ENCODE assay signal across 8 cellular contexts in the genomic region with DNA sequence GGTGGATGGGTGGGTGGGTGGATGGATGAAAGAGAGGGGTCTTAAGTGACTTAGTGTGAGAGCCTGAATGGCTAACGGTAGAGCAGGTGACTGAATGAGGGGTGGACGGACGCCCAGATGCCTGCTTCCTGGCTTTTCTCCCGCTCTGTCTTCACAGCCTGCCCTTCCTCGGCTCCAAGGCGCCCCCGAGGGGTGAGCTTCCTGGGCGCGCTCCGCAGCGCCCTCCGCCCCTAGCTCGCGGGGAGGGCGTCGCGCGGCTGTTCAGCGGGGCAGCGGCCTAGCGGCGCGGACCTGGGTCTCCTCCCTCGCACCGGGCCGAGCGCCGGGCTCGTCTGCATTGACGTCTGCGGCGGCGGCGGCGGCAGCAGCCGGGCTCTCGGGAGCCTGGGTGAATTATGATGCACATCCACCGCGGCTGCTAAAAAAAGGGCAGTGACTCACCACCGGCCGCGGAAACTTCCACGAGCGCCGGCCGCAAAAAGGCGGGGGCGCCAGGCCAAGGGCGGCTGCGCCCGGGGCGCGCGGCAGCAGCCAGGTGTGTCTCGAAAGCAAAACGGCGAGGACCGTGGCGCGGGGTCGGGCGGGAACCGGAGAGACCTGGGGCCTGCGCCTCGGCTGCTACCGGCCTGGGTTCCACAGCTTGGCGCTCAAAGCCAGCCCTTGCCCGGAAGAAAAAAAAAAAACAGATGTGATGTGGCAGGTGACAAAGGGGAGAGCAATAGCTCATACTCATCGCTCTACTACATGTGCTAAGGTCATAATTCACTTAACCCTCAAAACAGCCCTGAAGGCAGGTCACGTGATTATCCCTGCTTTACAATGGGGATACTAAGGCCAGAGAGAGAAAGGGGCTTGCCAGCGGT.
DNase-seq lines count a peak whose midpoint lies in the region; ATAC-seq and TF ChIP-seq lines count a peak whose summit lies in the region.

No MANE protein-coding gene starts in this region.

- no peaks in the 10 kb centered on the region for H3K36me3 ChIP-seq in endodermal cell (ENCODE audit: control insufficient read depth, insufficient read depth, low read length)

- DNase-seq in 8988T: peak; percentile 56
- peak; percentile 40 for DNase-seq in NCI-H510A treated with DMSO at 0.1 percent for 48 hours (lab: John Stamatoyannopoulos, UW)
- DNase-seq in activated CD8-positive, alpha-beta memory T cell treated with anti-CD3 and anti-CD28 coated beads, Interleukin-2, amount 50 U/mL, for 4 hours: peak; percentile 75
- peak; percentile 85 for DNase-seq in endodermal cell
- peak; percentile 36 to 72 for DNase-seq in mesothelial cell of epicardium (ENCODE audit: low spot score in 2 of 2, unreplicated experiment in 2 of 2)
- peak; percentile 52 for DNase-seq in stimulated activated CD8-positive, alpha-beta memory T cell treated with anti-CD3 and anti-CD28 coated beads, Interleukin-15, amount 100 ng/mL, for 24 hours (ENCODE audit: low read depth)

- H3K27me3 Mint-ChIP-seq in endodermal cell (ENCODE audit: insufficient read depth) (peaks cover 28% of the 10 kb centered on the region), mesothelial cell of epicardium (ENCODE audit: low read depth) (peaks cover 14% of the 10 kb centered on the region)

- H3K4me3 Mint-ChIP-seq in endodermal cell (peak overlapping the region; percentile 51), mesothelial cell of epicardium (peak overlapping the region; percentile 52)

- no peak overlapping the region for H3K9ac ChIP-seq in endodermal cell (ENCODE audit: extremely low read depth, low read length, poor library complexity, severe bottlenecking)

- peaks cover 20% of the 10 kb centered on the region for H3K27me3 ChIP-seq in endodermal cell (ENCODE audit: control insufficient read depth, insufficient read depth, low read length, poor library complexity, severe bottlenecking)

- ATAC-seq in GM18499 (IDR thresholded peaks at IDR 0.05; ENCODE audit: insufficient read depth, unreplicated experiment) (peak; percentile 68), HG02938 (IDR thresholded peaks at IDR 0.05; ENCODE audit: unreplicated experiment) (peak; percentile 87)

- H3K9me3 Mint-ChIP-seq in endodermal cell (no peaks in the 10 kb centered on the region), mesothelial cell of epicardium (no peaks in the 10 kb centered on the region)

- H3K4me3 ChIP-seq in endodermal cell (ENCODE audit: low read length): peak overlapping the region; percentile 66

- no peaks in the 10 kb centered on the region for H3K4me1 ChIP-seq in endodermal cell (ENCODE audit: control insufficient read depth, insufficient read depth, low read length)

- H3K36me3 Mint-ChIP-seq in endodermal cell (ENCODE audit: low read depth): no peaks in the 10 kb centered on the region
- H3K36me3 Mint-ChIP-seq in mesothelial cell of epicardium: no peaks in the 10 kb centered on the region

- no peak overlapping the region for H3K27ac Mint-ChIP-seq in endodermal cell
- no peak overlapping the region for H3K27ac Mint-ChIP-seq in mesothelial cell of epicardium

- no peak overlapping the region for H3K27ac ChIP-seq in endodermal cell (ENCODE audit: low read depth, low read length)

- H3K4me1 Mint-ChIP-seq in endodermal cell (peaks cover 2% of the 10 kb centered on the region), mesothelial cell of epicardium (peaks cover 8% of the 10 kb centered on the region)

- 13 to 40% methylated on average over 5 to 71 of the region's 71 CpGs for WGBS in endodermal cell (ENCODE audit: insufficient coverage in 1 of 2, insufficient read length in 1 of 2), 2 experiments

- TF ChIP-seq CTCF in endodermal cell (conservative IDR thresholded peaks at IDR 0.05): peak; percentile 68
- no peak for TF ChIP-seq CTCF in mesothelial cell of epicardium (IDR thresholded peaks at IDR 0.05; ENCODE audit: unreplicated experiment)

- no peaks in the 10 kb centered on the region for H3K9me3 ChIP-seq in endodermal cell (ENCODE audit: control insufficient read depth, low read length)
